In the genomic region with DNA sequence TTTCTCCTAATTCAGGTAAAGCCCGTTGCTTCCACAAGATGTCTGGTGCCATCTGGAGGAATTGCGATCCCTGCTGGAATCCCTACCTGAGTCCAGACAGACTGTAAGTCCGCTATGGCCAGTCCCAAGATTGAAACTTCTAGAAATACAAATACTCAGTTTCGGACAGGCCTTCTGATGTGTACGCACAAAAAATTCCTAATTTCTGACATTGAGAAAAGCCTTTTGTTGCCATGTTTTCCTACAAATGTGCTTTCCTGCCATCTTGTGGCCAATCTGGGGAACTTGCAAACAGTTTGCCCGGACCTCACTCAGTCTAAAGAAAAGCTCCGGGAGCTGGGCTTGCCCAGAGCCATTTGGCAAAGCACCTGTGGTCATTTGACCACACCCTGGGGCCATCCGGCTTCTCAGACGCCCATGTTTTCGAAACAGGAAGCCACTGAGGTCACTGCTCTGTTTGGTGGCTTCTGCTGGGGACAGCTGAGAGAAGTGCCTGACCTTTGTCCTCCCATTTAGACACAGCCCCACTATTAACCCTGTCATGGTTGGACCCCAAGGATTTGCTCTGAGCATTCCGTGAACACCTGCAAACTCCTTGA, we compare ENCODE assay signal across 8 cellular contexts.
DNase-seq lines count a peak whose midpoint lies in the region; ATAC-seq, FAIRE-seq and TF ChIP-seq lines count a peak whose summit lies in the region.

No MANE protein-coding gene starts in this region.

- intact Hi-C loops in A673 (cut with micrococcal nuclease; ENCODE audit: unreplicated experiment) (loop anchor here (1.0 to 5.0 kb wide), 4 partner anchors 169 to 824 kb away; no protein-coding TSS in a partner anchor), left colon (cut with DNase I, micrococcal nuclease) (loop anchor here (10.0 kb wide), 2 partner anchors 228 to 818 kb away; no protein-coding TSS in a partner anchor)

- CTCF ChIA-PET in A673 (lab: Charles Lee): interaction anchor here (0.7 to 1.4 kb wide), 6 partner anchors 9 to 227 kb away, joined by 3 to 8 read pairs (median 5); no protein-coding TSS in a partner anchor

- no peaks in the 10 kb centered on the region for H3K36me3 ChIP-seq in A673 (ENCODE audit: insufficient read depth, low read length, poor library complexity, severe bottlenecking)

- peak; percentile 88 for FAIRE-seq in GM18507 (lab: Jason Lieb, UNC)

- no peak overlapping the region for H3K27ac ChIP-seq in A673 (ENCODE audit: low read depth, low read length, poor library complexity, severe bottlenecking)
- H3K27ac ChIP-seq in coronary artery: no peak overlapping the region

- TF ChIP-seq CTCF in A673 (conservative IDR thresholded peaks at IDR 0.05; ENCODE audit: low read depth, low read length) (peak; percentile 86), coronary artery (IDR thresholded peaks at IDR 0.05) (peak; percentile 65)

- POLR2A ChIA-PET in A673 (lab: Charles Lee; ENCODE audit: low non-redundant PET): no interaction called here

- no peaks in the 10 kb centered on the region for H3K27me3 ChIP-seq in A673 (replicated peaks; ENCODE audit: insufficient read depth, low read depth, low read length, poor library complexity)

- H3K9me3 ChIP-seq in A673 (ENCODE audit: low read depth, low read length, poor library complexity, severe bottlenecking): no peaks in the 10 kb centered on the region

- BruUV-seq in A673 (replicated peaks; lab: Mats Ljungman, UMichigan): no TSS peak

- DNase-seq in A673 (ENCODE audit: low spot score): peak; percentile 75
- peak; percentile 42 for DNase-seq in GM18507 (ENCODE audit: extremely low spot score, insufficient read length, low read depth)
- DNase-seq in NCI-H2171 treated with DMSO at 0.1 percent for 48 hours (lab: John Stamatoyannopoulos, UW): peak; percentile 55
- DNase-seq in activated CD4-positive, CD25-positive, alpha-beta regulatory T cell treated with anti-CD3 and anti-CD28 coated beads, Interleukin-2, amount 50 U/mL, for 72 hours: peak; percentile 49
- no peak for DNase-seq in coronary artery (ENCODE audit: low spot score)
- peak; percentile 74 to 78 for DNase-seq in left colon
- peak; percentile 31 for DNase-seq in stimulated activated CD4-positive, alpha-beta T cell treated with anti-CD3 and anti-CD28 coated beads, Interleukin-4, amount 100 ng/mL, for 1 hour

- H3K4me1 ChIP-seq in A673 (ENCODE audit: insufficient read depth, low read length, poor library complexity, severe bottlenecking): no peaks in the 10 kb centered on the region

- ATAC-seq in HG03066 (IDR thresholded peaks at IDR 0.05; ENCODE audit: low read depth, unreplicated experiment) (peak; percentile 73), left colon (peak; percentile 95)

- H3K4me3 ChIP-seq in A673 (ENCODE audit: low read depth, low read length, poor library complexity, severe bottlenecking): no peak overlapping the region
- H3K4me3 ChIP-seq in coronary artery: no peak overlapping the region
